ENCODE assay signal across 18 cellular contexts in genomic region chr2:161975062-161975812, GRCh38.
DNase-seq lines count a peak whose midpoint lies in the region; ATAC-seq, FAIRE-seq and TF ChIP-seq lines count a peak whose summit lies in the region.
"Had no signal": no experiment of that assay in that cellular context is flagged by ENCODE, and none has a peak within 500 bp of the region (broad histone marks: within the 10 kb centered on the region; RNA-seq: fewer than 3 reads in every experiment).

No MANE protein-coding gene starts in this region.

- H3F3A ChIP-seq in smooth muscle cell (ENCODE audit: low read depth): no peaks in the 10 kb centered on the region

- H3K27ac ChIP-seq in astrocyte (ENCODE audit: low read depth, low read length) (no peak overlapping the region), smooth muscle cell (ENCODE audit: low read depth) (no peak overlapping the region), suprapubic skin (no peak overlapping the region), uterus (no peak overlapping the region)
- H3K27ac ChIP-seq: epithelial cell of prostate, prostate gland had no signal

- H4K20me1 ChIP-seq in astrocyte (ENCODE audit: insufficient read depth, low read length) (no peaks in the 10 kb centered on the region), smooth muscle cell (ENCODE audit: low read depth) (no peaks in the 10 kb centered on the region)

- no peak for TF ChIP-seq EP300 in suprapubic skin (IDR thresholded peaks at IDR 0.05)

- DNase-seq in left ventricle myocardium superior (no peak), cardiac septum (ENCODE audit: low spot score) (no peak), NOMO-1 treated with dmso at 0.1 percent for 144 hours (lab: John Stamatoyannopoulos, UW; ENCODE audit: unreplicated experiment) (peak; percentile 18), astrocyte (ENCODE audit: low read depth) (peak; percentile 23), smooth muscle cell (lab: John Stamatoyannopoulos, UW; ENCODE audit: unreplicated experiment) (no peak), suprapubic skin (ENCODE audit: low spot score in 2 of 2) (no peak), uterus (no peak), hepatic stellate cell (ENCODE audit: low spot score) (no peak)
- DNase-seq: cerebellar nuclear complex, DMS79, NCI-H1105, NCI-H2227 treated with DMSO at 0.1 percent for 48 hours, T-helper 2 cell had no signal

- H3K4me3 ChIP-seq in astrocyte (ENCODE audit: insufficient read depth, low read depth, low read length) (no peak overlapping the region), smooth muscle cell (no peak overlapping the region), suprapubic skin (no peak overlapping the region), uterus (no peak overlapping the region)
- H3K4me3 ChIP-seq: prostate gland had no signal

- peaks cover 6% of the 10 kb centered on the region for H3K4me1 Mint-ChIP-seq in astrocyte (ENCODE audit: low read depth, unreplicated experiment)

- H3K36me3 ChIP-seq in astrocyte (ENCODE audit: insufficient read depth, low read length) (no peaks in the 10 kb centered on the region), smooth muscle cell (ENCODE audit: low read depth) (no peaks in the 10 kb centered on the region), suprapubic skin (no peaks in the 10 kb centered on the region), uterus (no peaks in the 10 kb centered on the region)
- H3K36me3 ChIP-seq: prostate gland had no signal

- no peak overlapping the region for H3K9ac ChIP-seq in astrocyte (ENCODE audit: low read length)
- no peak overlapping the region for H3K9ac ChIP-seq in smooth muscle cell (ENCODE audit: low read depth)

- H3K79me2 ChIP-seq in astrocyte (ENCODE audit: insufficient read depth, low read length) (no peaks in the 10 kb centered on the region), smooth muscle cell (ENCODE audit: low read depth) (no peaks in the 10 kb centered on the region)

- no peak for FAIRE-seq in astrocyte (lab: Jason Lieb, UNC)
- FAIRE-seq: keratinocyte had no signal

- no peak overlapping the region for H3K27ac Mint-ChIP-seq in astrocyte (ENCODE audit: unreplicated experiment)

- TF ChIP-seq POLR2A in suprapubic skin (IDR thresholded peaks at IDR 0.05): no peak
- no peak for TF ChIP-seq POLR2A in uterus (IDR thresholded peaks at IDR 0.05)

- WGBS in smooth muscle cell (ENCODE audit: low lambda C conversion rate): 69% methylated on average over 3 of the region's 3 CpGs
- 73% methylated on average over 3 of the region's 3 CpGs for WGBS in suprapubic skin

- no peak overlapping the region for H2AFZ ChIP-seq in astrocyte (ENCODE audit: low read depth, low read length)
- no peak overlapping the region for H2AFZ ChIP-seq in smooth muscle cell (ENCODE audit: low read depth)

- H3K4me1 ChIP-seq in astrocyte (ENCODE audit: insufficient read depth, low read length) (no peaks in the 10 kb centered on the region), smooth muscle cell (ENCODE audit: low read depth) (no peaks in the 10 kb centered on the region), suprapubic skin (no peaks in the 10 kb centered on the region), uterus (no peaks in the 10 kb centered on the region)
- H3K4me1 ChIP-seq: prostate gland had no signal

- H3K27me3 Mint-ChIP-seq in astrocyte (ENCODE audit: low read depth, unreplicated experiment): no peaks in the 10 kb centered on the region
- H3K27me3 Mint-ChIP-seq: activated naive CD8-positive, alpha-beta T cell had no signal

- H3K9me3 Mint-ChIP-seq in astrocyte (ENCODE audit: unreplicated experiment): no peaks in the 10 kb centered on the region

- intact Hi-C loops in left ventricle myocardium superior (cut with micrococcal nuclease): no loop called here
- intact Hi-C loops in cardiac septum (cut with DNase I): no loop called here
- intact Hi-C loops in uterus (cut with DNase I; ENCODE audit: low total_unique reads): no loop called here

- H3K27me3 ChIP-seq in astrocyte (ENCODE audit: insufficient read depth, low read length) (no peaks in the 10 kb centered on the region), smooth muscle cell (ENCODE audit: low read depth) (no peaks in the 10 kb centered on the region), suprapubic skin (no peaks in the 10 kb centered on the region), uterus (no peaks in the 10 kb centered on the region)

- ATAC-seq in left ventricle myocardium superior: peak; percentile 36
- ATAC-seq: Panc1 had no signal

- H3K36me3 Mint-ChIP-seq in astrocyte (ENCODE audit: low read depth, unreplicated experiment): no peaks in the 10 kb centered on the region

- TF ChIP-seq CTCF in astrocyte (IDR thresholded peaks at IDR 0.05; ENCODE audit: insufficient read depth, low read depth, low read length) (no peak), smooth muscle cell (IDR thresholded peaks at IDR 0.05; ENCODE audit: borderline replicate concordance, insufficient read depth, poor library complexity, severe bottlenecking) (no peak), suprapubic skin (IDR thresholded peaks at IDR 0.05) (no peak), uterus (IDR thresholded peaks at IDR 0.05) (no peak)

- H3K9me3 ChIP-seq in astrocyte (ENCODE audit: insufficient read depth, low read depth, low read length): no peaks in the 10 kb centered on the region
- no peaks in the 10 kb centered on the region for H3K9me3 ChIP-seq in smooth muscle cell (replicated peaks; ENCODE audit: low read depth)
- no peaks in the 10 kb centered on the region for H3K9me3 ChIP-seq in suprapubic skin
- no peaks in the 10 kb centered on the region for H3K9me3 ChIP-seq in uterus
- H3K9me3 ChIP-seq: prostate gland had no signal

- H3K4me2 ChIP-seq in astrocyte (ENCODE audit: low read length): no peak overlapping the region
- no peak overlapping the region for H3K4me2 ChIP-seq in smooth muscle cell

- H3K4me3 Mint-ChIP-seq in astrocyte (ENCODE audit: unreplicated experiment): no peak overlapping the region
- H3K4me3 Mint-ChIP-seq: activated naive CD8-positive, alpha-beta T cell had no signal

Comparison
In these comparisons a context has a peak if more than half of its experiments do, and no peak if none do; other contexts are left out.
1. DNase-seq: peak in NOMO-1 treated with dmso at 0.1 percent for 144 hours (single experiment) and astrocyte (single experiment); none in left ventricle myocardium superior (single experiment), cardiac septum (single experiment), smooth muscle cell (single experiment), suprapubic skin (0 of 2), uterus (0 of 2) and hepatic stellate cell (single experiment).